Comparison of ENCODE assay signal across 1 cellular context in genomic region chrX:96713303-96713702, GRCh38.
A peak's percentile ranks its signal among the peaks of the same experiment; 100 is the strongest.
TF ChIP-seq lines count a peak whose summit lies in the region.

No MANE protein-coding gene starts in this region.

TF ChIP-seq in HepG2, 621 proteins besides CTCF, POLR2A, EP300 and RAD21 (continued from another document and continues in another):
- TF ChIP-seq FOXO1 (CRISPR knock-in tag; IDR thresholded peaks at IDR 0.05) (peak; percentile 21; the same call in 1 of the 2 replicates), ZNF672 (CRISPR knock-in tag; IDR thresholded peaks at IDR 0.05) (no peak), MTA3 (CRISPR knock-in tag; IDR thresholded peaks at IDR 0.05) (no peak), CEBPZ (IDR thresholded peaks at IDR 0.05; ENCODE audit: low read length) (no peak), ZNF878 (CRISPR knock-in tag; IDR thresholded peaks at IDR 0.05) (no peak), AHDC1 (CRISPR knock-in tag; IDR thresholded peaks at IDR 0.05; ENCODE audit: borderline replicate concordance) (peak; percentile 55; the same call in 1 of the 2 replicates), ZNF101 (CRISPR knock-in tag; IDR thresholded peaks at IDR 0.05; ENCODE audit: borderline replicate concordance, low read depth) (no peak), ZNF720 (CRISPR knock-in tag; IDR thresholded peaks at IDR 0.05) (no peak), RARA (CRISPR knock-in tag; IDR thresholded peaks at IDR 0.05) (peak; percentile 53), ZMYM4 (CRISPR knock-in tag; IDR thresholded peaks at IDR 0.05) (peak; percentile 27; the same call in 1 of the 2 replicates), ATAD3A (CRISPR knock-in tag; IDR thresholded peaks at IDR 0.05) (no peak), SP5 (CRISPR knock-in tag; IDR thresholded peaks at IDR 0.05; ENCODE audit: borderline replicate concordance, low read depth) (no peak), CEBPB (IDR thresholded peaks at IDR 0.05; ENCODE audit: borderline replicate concordance, low read depth, low read length) (0 out of 2 replicates have a peak, but pooled peaks have one; percentile 7), ZNF234 (CRISPR knock-in tag; conservative IDR thresholded peaks at IDR 0.05) (no peak), CBX1 (IDR thresholded peaks at IDR 0.05; ENCODE audit: low read depth) (no peak), TFDP2 (CRISPR knock-in tag; IDR thresholded peaks at IDR 0.05) (no peak), FOXP1 (IDR thresholded peaks at IDR 0.05) (no peak), FOXP1 (CRISPR knock-in tag; IDR thresholded peaks at IDR 0.05) (peak; percentile 64; the same call in 1 of the 2 replicates), ZNF737 (CRISPR knock-in tag; IDR thresholded peaks at IDR 0.05; ENCODE audit: borderline replicate concordance) (no peak), NR2F2 (IDR thresholded peaks at IDR 0.05; ENCODE audit: borderline replicate concordance, low read depth) (no peak), MXI1 (IDR thresholded peaks at IDR 0.05; ENCODE audit: borderline replicate concordance, low read depth, low read length) (no peak), REPIN1 (CRISPR knock-in tag; IDR thresholded peaks at IDR 0.05; ENCODE audit: borderline replicate concordance, low read depth) (no peak), CENPT (CRISPR knock-in tag; IDR thresholded peaks at IDR 0.05; ENCODE audit: low read depth) (no peak), PRPF4 (IDR thresholded peaks at IDR 0.05; ENCODE audit: low read depth, low read length, poor library complexity, severe bottlenecking) (no peak), STAT5B (CRISPR knock-in tag; IDR thresholded peaks at IDR 0.05) (no peak), IKZF1 (IDR thresholded peaks at IDR 0.05) (no peak), NFATC3 (CRISPR knock-in tag; IDR thresholded peaks at IDR 0.05) (no peak), FOXK1 (CRISPR knock-in tag; IDR thresholded peaks at IDR 0.05; ENCODE audit: borderline replicate concordance, low read depth) (peak; percentile 32; the same call in 1 of the 2 replicates), ATM (IDR thresholded peaks at IDR 0.05; ENCODE audit: borderline replicate concordance) (no peak), BORCS8-MEF2B (CRISPR knock-in tag; IDR thresholded peaks at IDR 0.05) (no peak), NR3C1 (CRISPR knock-in tag; IDR thresholded peaks at IDR 0.05) (no peak), HDAC2 (CRISPR knock-in tag; IDR thresholded peaks at IDR 0.05) (no peak), ZNF740 (CRISPR knock-in tag; IDR thresholded peaks at IDR 0.05) (no peak), KDM3A (CRISPR knock-in tag; IDR thresholded peaks at IDR 0.05; ENCODE audit: low read depth) (no peak), SIX4 (CRISPR knock-in tag; IDR thresholded peaks at IDR 0.05) (peak; percentile 72), YEATS4 (CRISPR knock-in tag; IDR thresholded peaks at IDR 0.05; ENCODE audit: borderline replicate concordance) (no peak), ZNF670 (CRISPR knock-in tag; IDR thresholded peaks at IDR 0.05; ENCODE audit: borderline replicate concordance) (no peak), CEBPG (CRISPR knock-in tag; IDR thresholded peaks at IDR 0.05) (peak; percentile 22; the same call in 1 of the 2 replicates), EHMT2 (IDR thresholded peaks at IDR 0.05; ENCODE audit: borderline replicate concordance, low read depth, low read length) (peak; percentile 51; the same call in 1 of the 2 replicates), SOX6 (IDR thresholded peaks at IDR 0.05) (no peak), SOX6 (CRISPR knock-in tag; IDR thresholded peaks at IDR 0.05) (no peak)
- TF ChIP-seq, protein P1, sequence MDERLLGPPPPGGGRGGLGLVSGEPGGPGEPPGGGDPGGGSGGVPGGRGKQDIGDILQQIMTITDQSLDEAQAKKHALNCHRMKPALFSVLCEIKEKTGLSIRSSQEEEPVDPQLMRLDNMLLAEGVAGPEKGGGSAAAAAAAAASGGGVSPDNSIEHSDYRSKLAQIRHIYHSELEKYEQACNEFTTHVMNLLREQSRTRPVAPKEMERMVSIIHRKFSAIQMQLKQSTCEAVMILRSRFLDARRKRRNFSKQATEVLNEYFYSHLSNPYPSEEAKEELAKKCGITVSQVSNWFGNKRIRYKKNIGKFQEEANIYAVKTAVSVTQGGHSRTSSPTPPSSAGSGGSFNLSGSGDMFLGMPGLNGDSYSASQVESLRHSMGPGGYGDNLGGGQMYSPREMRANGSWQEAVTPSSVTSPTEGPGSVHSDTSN (CRISPR knock-in tag; IDR thresholded peaks at IDR 0.05) = no peak
- TF ChIP-seq, protein P2, sequence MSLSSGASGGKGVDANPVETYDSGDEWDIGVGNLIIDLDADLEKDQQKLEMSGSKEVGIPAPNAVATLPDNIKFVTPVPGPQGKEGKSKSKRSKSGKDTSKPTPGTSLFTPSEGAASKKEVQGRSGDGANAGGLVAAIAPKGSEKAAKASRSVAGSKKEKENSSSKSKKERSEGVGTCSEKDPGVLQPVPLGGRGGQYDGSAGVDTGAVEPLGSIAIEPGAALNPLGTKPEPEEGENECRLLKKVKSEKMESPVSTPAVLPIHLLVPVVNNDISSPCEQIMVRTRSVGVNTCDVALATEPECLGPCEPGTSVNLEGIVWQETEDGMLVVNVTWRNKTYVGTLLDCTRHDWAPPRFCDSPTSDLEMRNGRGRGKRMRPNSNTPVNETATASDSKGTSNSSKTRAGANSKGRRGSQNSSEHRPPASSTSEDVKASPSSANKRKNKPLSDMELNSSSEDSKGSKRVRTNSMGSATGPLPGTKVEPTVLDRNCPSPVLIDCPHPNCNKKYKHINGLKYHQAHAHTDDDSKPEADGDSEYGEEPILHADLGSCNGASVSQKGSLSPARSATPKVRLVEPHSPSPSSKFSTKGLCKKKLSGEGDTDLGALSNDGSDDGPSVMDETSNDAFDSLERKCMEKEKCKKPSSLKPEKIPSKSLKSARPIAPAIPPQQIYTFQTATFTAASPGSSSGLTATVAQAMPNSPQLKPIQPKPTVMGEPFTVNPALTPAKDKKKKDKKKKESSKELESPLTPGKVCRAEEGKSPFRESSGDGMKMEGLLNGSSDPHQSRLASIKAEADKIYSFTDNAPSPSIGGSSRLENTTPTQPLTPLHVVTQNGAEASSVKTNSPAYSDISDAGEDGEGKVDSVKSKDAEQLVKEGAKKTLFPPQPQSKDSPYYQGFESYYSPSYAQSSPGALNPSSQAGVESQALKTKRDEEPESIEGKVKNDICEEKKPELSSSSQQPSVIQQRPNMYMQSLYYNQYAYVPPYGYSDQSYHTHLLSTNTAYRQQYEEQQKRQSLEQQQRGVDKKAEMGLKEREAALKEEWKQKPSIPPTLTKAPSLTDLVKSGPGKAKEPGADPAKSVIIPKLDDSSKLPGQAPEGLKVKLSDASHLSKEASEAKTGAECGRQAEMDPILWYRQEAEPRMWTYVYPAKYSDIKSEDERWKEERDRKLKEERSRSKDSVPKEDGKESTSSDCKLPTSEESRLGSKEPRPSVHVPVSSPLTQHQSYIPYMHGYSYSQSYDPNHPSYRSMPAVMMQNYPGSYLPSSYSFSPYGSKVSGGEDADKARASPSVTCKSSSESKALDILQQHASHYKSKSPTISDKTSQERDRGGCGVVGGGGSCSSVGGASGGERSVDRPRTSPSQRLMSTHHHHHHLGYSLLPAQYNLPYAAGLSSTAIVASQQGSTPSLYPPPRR (CRISPR knock-in tag; IDR thresholded peaks at IDR 0.05; ENCODE audit: borderline replicate concordance) = no peak
- TF ChIP-seq, protein P3, sequence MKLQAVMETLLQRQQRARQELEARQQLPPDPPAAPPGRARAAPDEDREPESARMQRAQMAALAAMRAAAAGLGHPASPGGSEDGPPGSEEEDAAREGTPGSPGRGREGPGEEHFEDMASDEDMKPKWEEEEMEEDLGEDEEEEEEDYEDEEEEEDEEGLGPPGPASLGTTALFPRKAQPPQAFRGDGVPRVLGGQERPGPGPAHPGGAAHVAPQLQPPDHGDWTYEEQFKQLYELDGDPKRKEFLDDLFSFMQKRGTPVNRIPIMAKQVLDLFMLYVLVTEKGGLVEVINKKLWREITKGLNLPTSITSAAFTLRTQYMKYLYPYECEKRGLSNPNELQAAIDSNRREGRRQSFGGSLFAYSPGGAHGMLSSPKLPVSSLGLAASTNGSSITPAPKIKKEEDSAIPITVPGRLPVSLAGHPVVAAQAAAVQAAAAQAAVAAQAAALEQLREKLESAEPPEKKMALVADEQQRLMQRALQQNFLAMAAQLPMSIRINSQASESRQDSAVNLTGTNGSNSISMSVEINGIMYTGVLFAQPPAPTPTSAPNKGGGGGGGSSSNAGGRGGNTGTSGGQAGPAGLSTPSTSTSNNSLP (IDR thresholded peaks at IDR 0.05; ENCODE audit: low read depth, low read length) = no peak
- TF ChIP-seq, protein P4, sequence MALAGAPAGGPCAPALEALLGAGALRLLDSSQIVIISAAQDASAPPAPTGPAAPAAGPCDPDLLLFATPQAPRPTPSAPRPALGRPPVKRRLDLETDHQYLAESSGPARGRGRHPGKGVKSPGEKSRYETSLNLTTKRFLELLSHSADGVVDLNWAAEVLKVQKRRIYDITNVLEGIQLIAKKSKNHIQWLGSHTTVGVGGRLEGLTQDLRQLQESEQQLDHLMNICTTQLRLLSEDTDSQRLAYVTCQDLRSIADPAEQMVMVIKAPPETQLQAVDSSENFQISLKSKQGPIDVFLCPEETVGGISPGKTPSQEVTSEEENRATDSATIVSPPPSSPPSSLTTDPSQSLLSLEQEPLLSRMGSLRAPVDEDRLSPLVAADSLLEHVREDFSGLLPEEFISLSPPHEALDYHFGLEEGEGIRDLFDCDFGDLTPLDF (CRISPR knock-in tag; IDR thresholded peaks at IDR 0.05) = no peak
